Comparison of ENCODE assay signal across 9 cellular contexts in the genomic region with DNA sequence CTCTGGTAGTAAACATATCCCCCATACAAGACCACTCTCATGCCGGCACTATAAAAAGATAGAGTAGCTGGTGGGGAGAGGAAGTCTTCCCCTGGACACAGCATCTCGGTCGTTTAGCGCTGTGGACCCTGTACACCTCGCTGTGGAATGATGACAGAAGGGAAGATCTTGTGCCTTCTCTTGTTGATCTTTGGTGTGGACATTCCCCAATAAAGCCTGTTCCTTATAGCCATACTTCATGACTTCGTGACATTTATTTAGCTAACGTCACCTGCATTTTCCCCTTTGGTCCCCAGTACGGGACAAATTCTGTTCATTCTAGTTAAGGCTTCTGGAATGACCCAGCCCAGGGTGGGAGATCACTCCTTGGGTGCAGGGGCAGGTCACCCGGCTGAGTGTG. TPM values are rescaled to one million over a fixed set of nuclear protein-coding genes. Genes with fewer than 3 reads are reported as not detected.
"Had no signal": no experiment of that assay in that cellular context is flagged by ENCODE, and none has a peak within 500 bp of the region (broad histone marks: within the 10 kb centered on the region; RNA-seq: fewer than 3 reads in every experiment).

No MANE protein-coding gene starts in this region.

- FAIRE-seq: G401.6, GM12878, GM12891, GM12892, GM18507, GM19239 had no signal

- ATAC-seq: GM12878 had no signal

- DNase-seq: GDM1, GF-D8 had no signal

- H3K4me3 ChIP-seq: GM12878 had no signal

RNA-seq across cellular contexts. Expression of gene MAP10, which starts 24.9 kb away (rescaled TPM):
- total RNA-seq: G401 had no signal
